In the genomic region with DNA sequence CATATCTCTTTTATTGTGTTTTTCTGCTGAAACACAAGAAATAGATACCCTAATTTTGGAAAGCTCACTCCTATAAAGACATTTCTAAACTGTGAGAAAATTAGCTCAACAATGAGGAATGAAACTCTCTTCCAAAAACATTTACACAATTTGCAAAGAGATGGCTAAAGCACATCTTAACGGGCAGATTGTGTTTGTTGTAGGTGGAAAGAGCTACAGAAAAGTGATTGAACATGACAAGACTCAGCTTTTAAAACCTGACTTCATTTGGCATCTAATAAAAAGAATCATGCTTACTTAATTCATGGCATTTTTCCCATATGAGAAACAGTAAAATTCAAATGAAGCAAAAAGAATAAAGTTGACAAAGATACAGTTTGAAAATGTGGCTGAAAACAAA, we compare ENCODE assay signal across 23 cellular contexts.
"Had no signal": no experiment of that assay in that cellular context is flagged by ENCODE, and none has a peak within 500 bp of the region (broad histone marks: within the 10 kb centered on the region; RNA-seq: fewer than 3 reads in every experiment).

No MANE protein-coding gene starts in this region.

- DNase-seq: activated CD4-positive, alpha-beta T cell treated with anti-CD3 and anti-CD28 coated beads, Interleukin-2, amount 10 ng/mL, durations not matched to agents 24 days and 14 days; activated CD4-positive, alpha-beta T cell treated with anti-CD3 and anti-CD28 coated beads, Interleukin-2, amount 50 U/mL, for 4 hours; activated CD8-positive, alpha-beta T cell treated with anti-CD3 and anti-CD28 coated beads, Interleukin-2, amount 10 ng/mL, durations not matched to agents 7 days and 5 days; activated gamma-delta T cell; activated naive CD4-positive, alpha-beta T cell treated with Interleukin-2 at 50 U/mL for 16 hours; activated naive CD8-positive, alpha-beta T cell treated with anti-CD3 and anti-CD28 coated beads, Interleukin-2, amount 10 ng/mL, durations not matched to agents 7 days and 5 days; activated T-cell treated with anti-CD3 and anti-CD28 coated beads, Interleukin-2, amount 50 U/mL, for 24 hours; adrenal gland; body of pancreas; NCI-H1105; NCI-H1417 treated with DMSO at 0.1 percent for 48 hours; NCI-H187 treated with DMSO at 0.1 percent for 48 hours; NCI-H2081; NCI-H2171 treated with DMSO at 0.1 percent for 48 hours; NCI-H2227 treated with DMSO at 0.1 percent for 48 hours; NCI-H524 treated with DMSO at 0.1 percent for 48 hours; Peyer's patch; SIG-M5; T1000 had no signal

- H3K36me3 ChIP-seq: adrenal gland, breast epithelium, Peyer's patch had no signal

- FAIRE-seq: astrocyte had no signal

- H3K27me3 ChIP-seq: adrenal gland, body of pancreas, breast epithelium, Peyer's patch had no signal

- H3K4me1 ChIP-seq: body of pancreas, breast epithelium, Peyer's patch had no signal

- H3K27ac ChIP-seq: adrenal gland, body of pancreas, breast epithelium, Peyer's patch, RWPE1 had no signal

- ATAC-seq: activated CD8-positive, alpha-beta T cell treated with anti-CD3 and anti-CD28 coated beads, Interleukin-2, amount 10 ng/mL, durations not matched to agents 7 days and 5 days; body of pancreas; Right ventricle myocardium inferior had no signal

- H3K9me3 ChIP-seq: adrenal gland, body of pancreas, breast epithelium, Peyer's patch had no signal

- H3K4me3 ChIP-seq: adrenal gland, body of pancreas, breast epithelium, Peyer's patch had no signal
